Comparison of ENCODE assay signal across 21 cellular contexts in genomic region chr13:24662195-24663088, GRCh38. TPM values are rescaled to one million over a fixed set of nuclear protein-coding genes. Genes with fewer than 3 reads are reported as not detected.
DNase-seq lines count a peak whose midpoint lies in the region; ATAC-seq and TF ChIP-seq lines count a peak whose summit lies in the region.
"Had no signal": no experiment of that assay in that cellular context is flagged by ENCODE, and none has a peak within 500 bp of the region (broad histone marks: within the 10 kb centered on the region; RNA-seq: fewer than 3 reads in every experiment).

No MANE protein-coding gene starts in this region.

- peak overlapping the region; percentile 11 for H2AFZ ChIP-seq in mammary epithelial cell (ENCODE audit: low read depth, low read length)
- H2AFZ ChIP-seq: PC-9 had no signal

- TF ChIP-seq CTCF in mammary epithelial cell (conservative IDR thresholded peaks at IDR 0.05 in 1 of 2, IDR thresholded peaks at IDR 0.05 in 1 of 2; ENCODE audit: extremely low read depth in 1 of 2, insufficient read depth in 1 of 2, low read depth in 1 of 2, low read length in 2 of 2) (no peak), breast epithelium (IDR thresholded peaks at IDR 0.05) (no peak), VCaP (conservative IDR thresholded peaks at IDR 0.05) (no peak), left lung (IDR thresholded peaks at IDR 0.05) (no peak), upper lobe of right lung (IDR thresholded peaks at IDR 0.05) (no peak), natural killer cell (IDR thresholded peaks at IDR 0.05) (no peak)

- no peak for TF ChIP-seq POLR2A in breast epithelium (IDR thresholded peaks at IDR 0.05)

- CTCF ChIA-PET in mammary epithelial cell (lab: Charles Lee; ENCODE audit: low non-redundant PET): no interaction called here

- in situ Hi-C loops in mammary epithelial cell (cut with MboI; ENCODE audit: low sequenced_read_pairs in 2 of 2): no loop called here

- H3K79me2 ChIP-seq in mammary epithelial cell (ENCODE audit: insufficient read depth, low read length): no peaks in the 10 kb centered on the region

- H3K4me3 Mint-ChIP-seq in natural killer cell: no peak overlapping the region
- H3K4me3 Mint-ChIP-seq: CD14-positive monocyte, H9 had no signal

- H3K27ac ChIP-seq in mammary epithelial cell (ENCODE audit: insufficient read depth, low read depth, low read length) (no peak overlapping the region), breast epithelium (no peak overlapping the region), VCaP (peak overlapping the region; percentile 58), left lung (no peak overlapping the region), upper lobe of right lung (no peak overlapping the region)
- H3K27ac ChIP-seq: PC-9 had no signal

- no peaks in the 10 kb centered on the region for H3K9me3 Mint-ChIP-seq in natural killer cell
- H3K9me3 Mint-ChIP-seq: CD14-positive monocyte, H9 had no signal

- H3K9ac ChIP-seq in mammary epithelial cell (ENCODE audit: insufficient read depth, low read length): no peak overlapping the region
- H3K9ac ChIP-seq: SK-N-SH had no signal

- H3K36me3 Mint-ChIP-seq in natural killer cell: no peaks in the 10 kb centered on the region
- H3K36me3 Mint-ChIP-seq: CD14-positive monocyte had no signal

- H3K36me3 ChIP-seq in mammary epithelial cell (ENCODE audit: insufficient read depth, low read length) (no peaks in the 10 kb centered on the region), breast epithelium (no peaks in the 10 kb centered on the region), left lung (no peaks in the 10 kb centered on the region), upper lobe of right lung (no peaks in the 10 kb centered on the region)

- H3K27me3 ChIP-seq in mammary epithelial cell (ENCODE audit: insufficient read depth, low read length) (no peaks in the 10 kb centered on the region), breast epithelium (no peaks in the 10 kb centered on the region), left lung (no peaks in the 10 kb centered on the region), upper lobe of right lung (no peaks in the 10 kb centered on the region)

- H3K4me3 ChIP-seq in mammary epithelial cell (replicated peaks in 1 of 3; ENCODE audit: insufficient read depth in 1 of 3, low read depth in 2 of 3, low read length in 3 of 3) (no peak overlapping the region), breast epithelium (no peak overlapping the region), left lung (no peak overlapping the region), upper lobe of right lung (no peak overlapping the region)
- H3K4me3 ChIP-seq: PC-9 had no signal

- dilution Hi-C loops in mammary epithelial cell (cut with HindIII; ENCODE audit: low sequenced_read_pairs): no loop called here

- WGBS in mammary epithelial cell (ENCODE audit: low coverage, missing lambda C conversion rate): 87% methylated on average over 1 of the region's 2 CpGs

- no TSS peak for BruUV-seq in mammary epithelial cell (replicated peaks; lab: Mats Ljungman, UMichigan)

- H3K4me2 ChIP-seq in mammary epithelial cell (ENCODE audit: insufficient read depth, low read depth, low read length): no peak overlapping the region
- H3K4me2 ChIP-seq: PC-9, SK-N-SH had no signal

- no peaks in the 10 kb centered on the region for H3K4me1 Mint-ChIP-seq in natural killer cell
- H3K4me1 Mint-ChIP-seq: CD14-positive monocyte, H9 had no signal

- H3K9me3 ChIP-seq in mammary epithelial cell (replicated peaks; ENCODE audit: insufficient read depth, low read length): no peaks in the 10 kb centered on the region
- H3K9me3 ChIP-seq in breast epithelium: no peaks in the 10 kb centered on the region
- no peaks in the 10 kb centered on the region for H3K9me3 ChIP-seq in left lung
- no peaks in the 10 kb centered on the region for H3K9me3 ChIP-seq in upper lobe of right lung
- H3K9me3 ChIP-seq: SK-N-SH had no signal

- H3K27ac Mint-ChIP-seq in natural killer cell: no peak overlapping the region
- H3K27ac Mint-ChIP-seq: CD14-positive monocyte, H9 had no signal

- H3K4me1 ChIP-seq in mammary epithelial cell (ENCODE audit: insufficient read depth, low read length) (peaks cover 22% of the 10 kb centered on the region), breast epithelium (no peaks in the 10 kb centered on the region), left lung (no peaks in the 10 kb centered on the region), upper lobe of right lung (no peaks in the 10 kb centered on the region)

- no peak for DNase-seq in mammary epithelial cell
- DNase-seq in breast epithelium (ENCODE audit: low spot score in 2 of 2): no peak
- DNase-seq in left lung: no peak
- no peak for DNase-seq in upper lobe of right lung
- DNase-seq in natural killer cell: no peak
- DNase-seq in medulla oblongata (ENCODE audit: extremely low spot score): no peak
- DNase-seq: H9, KBM-7, NCI-H1092 treated with DMSO at 0.1 percent for 48 hours, NCI-H146, NCI-H2029 treated with DMSO at 0.1 percent for 48 hours, NCI-H2171 treated with DMSO at 0.1 percent for 48 hours, NCI-H446, PC-9, RPMI8226, SHP77, SK-N-SH had no signal

- intact Hi-C loops in mammary epithelial cell (cut with micrococcal nuclease): no loop called here
- intact Hi-C loops in breast epithelium (cut with DNase I; ENCODE audit: low total_unique reads): no loop called here
- intact Hi-C loops in left lung (cut with DNase I): no loop called here
- intact Hi-C loops in upper lobe of right lung (cut with DNase I): no loop called here
- intact Hi-C loops in natural killer cell (cut with micrococcal nuclease): no loop called here

- ATAC-seq in left lung (peak; percentile 89), upper lobe of right lung (peak; percentile 20), natural killer cell (no peak), HG03159 (IDR thresholded peaks at IDR 0.05; ENCODE audit: unreplicated experiment) (no peak)

- no peaks in the 10 kb centered on the region for H4K20me1 ChIP-seq in mammary epithelial cell (ENCODE audit: insufficient read depth, low read length)

- H3K27me3 Mint-ChIP-seq in natural killer cell (ENCODE audit: low read depth in 2 of 2): peaks cover 6 to 13% of the 10 kb centered on the region in 2 donors

RNA-seq across cellular contexts. Expression of gene ATP12A, which starts 17.8 kb away (rescaled TPM):
- total RNA-seq in mammary epithelial cell (under 1 TPM; 0.17 to 0.68 TPM), breast epithelium (not detected), left lung (1 to 10 TPM in 1 of 2 donors, not detected in 1; 2.0 TPM), upper lobe of right lung (not detected), natural killer cell (not detected)
- 5.2 TPM for polyA plus RNA-seq in mammary epithelial cell
- polyA minus RNA-seq in mammary epithelial cell: 4.5 TPM
- total RNA-seq: HT1080 had no signal
- polyA plus RNA-seq: CD14-positive monocyte, SK-N-SH had no signal

Comparison
In these comparisons a context has a peak if more than half of its experiments do, and no peak if none do; other contexts are left out.
1. ATAC-seq: peak in left lung (single experiment) and upper lobe of right lung (single experiment); none in natural killer cell (0 of 3) and HG03159 (single experiment).